21 cellular contexts compared by ENCODE assay signal in genomic region chr7:139741813-139742344, GRCh38. TPM values are rescaled to one million over a fixed set of nuclear protein-coding genes. Genes with fewer than 3 reads are reported as not detected.
DNase-seq lines count a peak whose midpoint lies in the region; ATAC-seq and TF ChIP-seq lines count a peak whose summit lies in the region.
"Had no signal": no experiment of that assay in that cellular context is flagged by ENCODE, and none has a peak within 500 bp of the region (broad histone marks: within the 10 kb centered on the region; RNA-seq: fewer than 3 reads in every experiment).

No MANE protein-coding gene starts in this region.

- no peak for ATAC-seq in Right ventricle myocardium inferior
- ATAC-seq in right lobe of liver = no peak
- ATAC-seq in HG03108 (IDR thresholded peaks at IDR 0.05; ENCODE audit: unreplicated experiment) = no peak

- no peak for TF ChIP-seq POLR2A in right lobe of liver (IDR thresholded peaks at IDR 0.05)

- H3K27me3 ChIP-seq in left ventricle myocardium inferior (ENCODE audit: low read depth) (no peaks in the 10 kb centered on the region), ascending aorta (no peaks in the 10 kb centered on the region), right lobe of liver (no peaks in the 10 kb centered on the region)
- H3K27me3 ChIP-seq: cardiac muscle cell, stomach had no signal

- H3K9me3 Mint-ChIP-seq in type B pancreatic cell = no peaks in the 10 kb centered on the region

- H3K27ac Mint-ChIP-seq in type B pancreatic cell = peak overlapping the region; percentile 12

- H3K4me3 ChIP-seq in left ventricle myocardium inferior (no peak overlapping the region), ascending aorta (no peak overlapping the region), right lobe of liver (no peak overlapping the region)
- H3K4me3 ChIP-seq: cardiac muscle cell, lung, stomach had no signal

- DNase-seq in left ventricle myocardium inferior (no peak), Right ventricle myocardium inferior (ENCODE audit: missing footprints) (no peak), ascending aorta (ENCODE audit: low spot score in 2 of 2) (no peak), right lobe of liver (no peak), type B pancreatic cell (ENCODE audit: extremely low spot score, unreplicated experiment) (no peak), NCI-H446 (lab: John Stamatoyannopoulos, UW) (no peak)
- DNase-seq in stimulated activated CD4-positive, alpha-beta T cell treated with anti-CD3 and anti-CD28 coated beads, Interleukin-15, amount 100 ng/mL, for 24 hours = no peak
- DNase-seq: activated T-cell treated with anti-CD3 and anti-CD28 coated beads for 4 hours; C1 segment of cervical spinal cord; EL; hippocampal formation; MM.1S; NCI-H1417 treated with DMSO at 0.1 percent for 48 hours; NCI-H524 treated with DMSO at 0.1 percent for 48 hours; RPMI8226; SK-N-SH; stimulated activated CD4-positive, alpha-beta T cell treated with anti-CD3 and anti-CD28 coated beads, Interleukin-12 subunit alpha, Interleukin-12 subunit beta, amount 100 ng/mL, for 4 hours; stomach had no signal

- H3K27me3 Mint-ChIP-seq in type B pancreatic cell = no peaks in the 10 kb centered on the region

- H3K4me3 Mint-ChIP-seq in type B pancreatic cell = peak overlapping the region; percentile 27

- no peaks in the 10 kb centered on the region for H3K36me3 ChIP-seq in left ventricle myocardium inferior
- no peaks in the 10 kb centered on the region for H3K36me3 ChIP-seq in ascending aorta
- H3K36me3 ChIP-seq in right lobe of liver = no peaks in the 10 kb centered on the region

- peaks cover 22% of the 10 kb centered on the region for H3K36me3 Mint-ChIP-seq in type B pancreatic cell

- H3K4me1 ChIP-seq in left ventricle myocardium inferior (peaks cover 100% of the 10 kb centered on the region), ascending aorta (peaks cover 26 to 66% of the 10 kb centered on the region in 2 donors), right lobe of liver (peaks cover 2 to 99% (median 39%) of the 10 kb centered on the region in 4 donors)

- H3K4me1 Mint-ChIP-seq in type B pancreatic cell (ENCODE audit: unreplicated experiment) = peaks cover 65% of the 10 kb centered on the region

- H3K9me3 ChIP-seq in left ventricle myocardium inferior (replicated peaks) (no peaks in the 10 kb centered on the region), ascending aorta (no peaks in the 10 kb centered on the region), right lobe of liver (no peaks in the 10 kb centered on the region)
- H3K9me3 ChIP-seq: SK-N-SH, stomach had no signal

- WGBS in right lobe of liver (ENCODE audit: insufficient coverage, low coverage, low lambda C conversion rate, missing lambda C conversion rate) = 26% methylated on average over 5 of the region's 5 CpGs

- peak overlapping the region; percentile 91 for H3K27ac ChIP-seq in left ventricle myocardium inferior (replicated peaks)
- H3K27ac ChIP-seq in ascending aorta = peak overlapping the region; percentile 82 to 96
- H3K27ac ChIP-seq in right lobe of liver = peak overlapping the region; percentile 65 to 84 (median 78)

- TF ChIP-seq CTCF in left ventricle myocardium inferior (IDR thresholded peaks at IDR 0.05; ENCODE audit: borderline replicate concordance) (no peak), ascending aorta (IDR thresholded peaks at IDR 0.05) (no peak), right lobe of liver (IDR thresholded peaks at IDR 0.05) (no peak), type B pancreatic cell (conservative IDR thresholded peaks at IDR 0.05) (no peak)

- intact Hi-C loops in left ventricle myocardium inferior (cut with micrococcal nuclease) (no loop called here), Right ventricle myocardium inferior (cut with DNase I) (no loop called here), ascending aorta (cut with DNase I) (loop anchor here (5.0 kb wide), 1 partner anchor 1745 kb away; no protein-coding TSS in a partner anchor), right lobe of liver (cut with DNase I) (no loop called here)

RNA-seq across cellular contexts. Expression of gene HIPK2, which starts 35.9 kb away (rescaled TPM):
- total RNA-seq in left ventricle myocardium inferior (127 TPM), Right ventricle myocardium inferior (97.8 TPM), ascending aorta (53.9 TPM), right lobe of liver (10 to 100 TPM; 48.5 to 68.0 (median 59.6) TPM), type B pancreatic cell (ENCODE audit: low replicate concordance) (84.7 and 89.1 TPM in 2 replicates)
